1 cellular context compared by ENCODE assay signal in the genomic region with DNA sequence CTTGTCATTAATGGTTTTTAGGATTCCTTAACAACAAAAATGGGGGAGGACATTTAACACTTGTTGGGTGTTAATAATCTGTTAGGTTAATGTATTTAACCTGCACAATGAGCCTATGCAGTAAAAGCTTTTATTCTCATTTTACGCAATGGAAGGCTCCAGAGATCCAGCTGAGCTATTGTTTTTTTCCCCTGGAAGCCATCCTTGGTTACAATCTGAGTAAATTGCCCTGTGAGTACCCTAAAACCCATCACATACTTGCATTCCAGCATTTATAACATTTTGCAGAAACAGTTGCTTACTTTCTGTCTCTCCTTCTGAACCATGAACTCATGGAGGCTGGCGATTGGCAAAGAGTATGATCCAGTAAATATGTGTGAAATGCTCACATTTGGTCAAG.
TF ChIP-seq lines count a peak whose summit lies in the region.

No MANE protein-coding gene starts in this region.

TF ChIP-seq in H1, 55 proteins besides CTCF, POLR2A, EP300 and RAD21:
- TF ChIP-seq NANOG (IDR thresholded peaks at IDR 0.05; ENCODE audit: insufficient read depth, low read depth, low read length, poor library complexity, severe bottlenecking): peak; percentile 51
- TF ChIP-seq TEAD4 (IDR thresholded peaks at IDR 0.05; ENCODE audit: low read depth, low read length): peak; percentile 56
- TF ChIP-seq, protein P1, sequence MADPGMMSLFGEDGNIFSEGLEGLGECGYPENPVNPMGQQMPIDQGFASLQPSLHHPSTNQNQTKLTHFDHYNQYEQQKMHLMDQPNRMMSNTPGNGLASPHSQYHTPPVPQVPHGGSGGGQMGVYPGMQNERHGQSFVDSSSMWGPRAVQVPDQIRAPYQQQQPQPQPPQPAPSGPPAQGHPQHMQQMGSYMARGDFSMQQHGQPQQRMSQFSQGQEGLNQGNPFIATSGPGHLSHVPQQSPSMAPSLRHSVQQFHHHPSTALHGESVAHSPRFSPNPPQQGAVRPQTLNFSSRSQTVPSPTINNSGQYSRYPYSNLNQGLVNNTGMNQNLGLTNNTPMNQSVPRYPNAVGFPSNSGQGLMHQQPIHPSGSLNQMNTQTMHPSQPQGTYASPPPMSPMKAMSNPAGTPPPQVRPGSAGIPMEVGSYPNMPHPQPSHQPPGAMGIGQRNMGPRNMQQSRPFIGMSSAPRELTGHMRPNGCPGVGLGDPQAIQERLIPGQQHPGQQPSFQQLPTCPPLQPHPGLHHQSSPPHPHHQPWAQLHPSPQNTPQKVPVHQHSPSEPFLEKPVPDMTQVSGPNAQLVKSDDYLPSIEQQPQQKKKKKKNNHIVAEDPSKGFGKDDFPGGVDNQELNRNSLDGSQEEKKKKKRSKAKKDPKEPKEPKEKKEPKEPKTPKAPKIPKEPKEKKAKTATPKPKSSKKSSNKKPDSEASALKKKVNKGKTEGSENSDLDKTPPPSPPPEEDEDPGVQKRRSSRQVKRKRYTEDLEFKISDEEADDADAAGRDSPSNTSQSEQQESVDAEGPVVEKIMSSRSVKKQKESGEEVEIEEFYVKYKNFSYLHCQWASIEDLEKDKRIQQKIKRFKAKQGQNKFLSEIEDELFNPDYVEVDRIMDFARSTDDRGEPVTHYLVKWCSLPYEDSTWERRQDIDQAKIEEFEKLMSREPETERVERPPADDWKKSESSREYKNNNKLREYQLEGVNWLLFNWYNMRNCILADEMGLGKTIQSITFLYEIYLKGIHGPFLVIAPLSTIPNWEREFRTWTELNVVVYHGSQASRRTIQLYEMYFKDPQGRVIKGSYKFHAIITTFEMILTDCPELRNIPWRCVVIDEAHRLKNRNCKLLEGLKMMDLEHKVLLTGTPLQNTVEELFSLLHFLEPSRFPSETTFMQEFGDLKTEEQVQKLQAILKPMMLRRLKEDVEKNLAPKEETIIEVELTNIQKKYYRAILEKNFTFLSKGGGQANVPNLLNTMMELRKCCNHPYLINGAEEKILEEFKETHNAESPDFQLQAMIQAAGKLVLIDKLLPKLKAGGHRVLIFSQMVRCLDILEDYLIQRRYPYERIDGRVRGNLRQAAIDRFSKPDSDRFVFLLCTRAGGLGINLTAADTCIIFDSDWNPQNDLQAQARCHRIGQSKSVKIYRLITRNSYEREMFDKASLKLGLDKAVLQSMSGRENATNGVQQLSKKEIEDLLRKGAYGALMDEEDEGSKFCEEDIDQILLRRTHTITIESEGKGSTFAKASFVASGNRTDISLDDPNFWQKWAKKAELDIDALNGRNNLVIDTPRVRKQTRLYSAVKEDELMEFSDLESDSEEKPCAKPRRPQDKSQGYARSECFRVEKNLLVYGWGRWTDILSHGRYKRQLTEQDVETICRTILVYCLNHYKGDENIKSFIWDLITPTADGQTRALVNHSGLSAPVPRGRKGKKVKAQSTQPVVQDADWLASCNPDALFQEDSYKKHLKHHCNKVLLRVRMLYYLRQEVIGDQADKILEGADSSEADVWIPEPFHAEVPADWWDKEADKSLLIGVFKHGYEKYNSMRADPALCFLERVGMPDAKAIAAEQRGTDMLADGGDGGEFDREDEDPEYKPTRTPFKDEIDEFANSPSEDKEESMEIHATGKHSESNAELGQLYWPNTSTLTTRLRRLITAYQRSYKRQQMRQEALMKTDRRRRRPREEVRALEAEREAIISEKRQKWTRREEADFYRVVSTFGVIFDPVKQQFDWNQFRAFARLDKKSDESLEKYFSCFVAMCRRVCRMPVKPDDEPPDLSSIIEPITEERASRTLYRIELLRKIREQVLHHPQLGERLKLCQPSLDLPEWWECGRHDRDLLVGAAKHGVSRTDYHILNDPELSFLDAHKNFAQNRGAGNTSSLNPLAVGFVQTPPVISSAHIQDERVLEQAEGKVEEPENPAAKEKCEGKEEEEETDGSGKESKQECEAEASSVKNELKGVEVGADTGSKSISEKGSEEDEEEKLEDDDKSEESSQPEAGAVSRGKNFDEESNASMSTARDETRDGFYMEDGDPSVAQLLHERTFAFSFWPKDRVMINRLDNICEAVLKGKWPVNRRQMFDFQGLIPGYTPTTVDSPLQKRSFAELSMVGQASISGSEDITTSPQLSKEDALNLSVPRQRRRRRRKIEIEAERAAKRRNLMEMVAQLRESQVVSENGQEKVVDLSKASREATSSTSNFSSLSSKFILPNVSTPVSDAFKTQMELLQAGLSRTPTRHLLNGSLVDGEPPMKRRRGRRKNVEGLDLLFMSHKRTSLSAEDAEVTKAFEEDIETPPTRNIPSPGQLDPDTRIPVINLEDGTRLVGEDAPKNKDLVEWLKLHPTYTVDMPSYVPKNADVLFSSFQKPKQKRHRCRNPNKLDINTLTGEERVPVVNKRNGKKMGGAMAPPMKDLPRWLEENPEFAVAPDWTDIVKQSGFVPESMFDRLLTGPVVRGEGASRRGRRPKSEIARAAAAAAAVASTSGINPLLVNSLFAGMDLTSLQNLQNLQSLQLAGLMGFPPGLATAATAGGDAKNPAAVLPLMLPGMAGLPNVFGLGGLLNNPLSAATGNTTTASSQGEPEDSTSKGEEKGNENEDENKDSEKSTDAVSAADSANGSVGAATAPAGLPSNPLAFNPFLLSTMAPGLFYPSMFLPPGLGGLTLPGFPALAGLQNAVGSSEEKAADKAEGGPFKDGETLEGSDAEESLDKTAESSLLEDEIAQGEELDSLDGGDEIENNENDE (IDR thresholded peaks at IDR 0.05; ENCODE audit: insufficient replicate concordance, low read length): peak; percentile 40
- no peak for TF ChIP-seq TAF7 (optimal IDR thresholded peaks at IDR 0.05; ENCODE audit: borderline replicate concordance, low read depth, low read length)
